ENCODE assay signal across 1 cellular context in genomic region chr19:51441410-51442390, GRCh38.
TF ChIP-seq lines count a peak whose summit lies in the region.

No MANE protein-coding gene starts in this region.

TF ChIP-seq in K562, 482 proteins besides CTCF, POLR2A, EP300 and RAD21 (continues in another document):
- TF ChIP-seq ZNF717 (CRISPR knock-in tag; IDR thresholded peaks at IDR 0.05) (no peak), CBFB (CRISPR knock-in tag; IDR thresholded peaks at IDR 0.05) (no peak; the same call in 1 of the 2 replicates), MEIS2 (IDR thresholded peaks at IDR 0.05; ENCODE audit: partially characterized antibody) (peak; percentile 69), ZNF253 (CRISPR knock-in tag; conservative IDR thresholded peaks at IDR 0.05) (no peak), MBD1 (CRISPR knock-in tag; IDR thresholded peaks at IDR 0.05) (no peak), SNIP1 (IDR thresholded peaks at IDR 0.05; ENCODE audit: low read depth) (no peak), MAFF (IDR thresholded peaks at IDR 0.05; ENCODE audit: low read length) (no peak), ZNF395 (CRISPR knock-in tag; IDR thresholded peaks at IDR 0.05) (0 out of 2 replicates have a peak, but pooled peaks have one; percentile 27), CREM (IDR thresholded peaks at IDR 0.05; ENCODE audit: low read depth) (peak; percentile 60), ZEB2 (IDR thresholded peaks at IDR 0.05) (peak; percentile 82), HSF4 (CRISPR knock-in tag; IDR thresholded peaks at IDR 0.05; ENCODE audit: borderline replicate concordance) (no peak), TBP (optimal IDR thresholded peaks at IDR 0.05; ENCODE audit: low read depth, low read length) (no peak), MAX (CRISPR knock-in tag; IDR thresholded peaks at IDR 0.05) (peak; percentile 58), KAT2B (IDR thresholded peaks at IDR 0.05; ENCODE audit: low read depth, low read length) (no peak), NR4A1 (CRISPR knock-in tag; IDR thresholded peaks at IDR 0.05) (no peak), NR4A1 (tag; IDR thresholded peaks at IDR 0.05) (0 out of 2 replicates have a peak, but pooled peaks have one; percentile 21), SIRT6 (IDR thresholded peaks at IDR 0.05; ENCODE audit: low read depth, low read length) (no peak), ETV1 (tag; conservative IDR thresholded peaks at IDR 0.05; ENCODE audit: low read depth) (peak; percentile 76), NFE2 (IDR thresholded peaks at IDR 0.05; ENCODE audit: low read depth) (peak; percentile 63), NFRKB (IDR thresholded peaks at IDR 0.05; ENCODE audit: low read depth) (peak; percentile 76; the same call in 1 of the 2 replicates), POLR3A (IDR thresholded peaks at IDR 0.05; ENCODE audit: borderline replicate concordance, extremely low read depth, insufficient read depth, insufficient read length) (no peak), PBX2 (CRISPR knock-in tag; IDR thresholded peaks at IDR 0.05; ENCODE audit: low read depth) (no peak), PBX2 (tag; conservative IDR thresholded peaks at IDR 0.05; ENCODE audit: low read depth) (peak; percentile 47; the same call in 1 of the 2 replicates), POLR2G (IDR thresholded peaks at IDR 0.05; ENCODE audit: low read depth, low read length) (no peak), L3MBTL2 (IDR thresholded peaks at IDR 0.05) (peak; percentile 68), MED1 (CRISPR knock-in tag; IDR thresholded peaks at IDR 0.05; ENCODE audit: borderline replicate concordance) (no peak), GATA2 (CRISPR knock-in tag; IDR thresholded peaks at IDR 0.05) (no peak), ZNF3 (CRISPR knock-in tag; IDR thresholded peaks at IDR 0.05) (no peak), RERE (CRISPR knock-in tag; IDR thresholded peaks at IDR 0.05; ENCODE audit: borderline replicate concordance) (no peak), RUNX1 (IDR thresholded peaks at IDR 0.05; ENCODE audit: low read depth) (no peak), CXXC5 (CRISPR knock-in tag; IDR thresholded peaks at IDR 0.05) (peak; percentile 52), ZNF263 (CRISPR knock-in tag; IDR thresholded peaks at IDR 0.05; ENCODE audit: borderline replicate concordance) (no peak), MYNN (IDR thresholded peaks at IDR 0.05) (no peak), MYNN (CRISPR knock-in tag; IDR thresholded peaks at IDR 0.05) (no peak), XRCC5 (IDR thresholded peaks at IDR 0.05; ENCODE audit: low read depth, low read length) (no peak), WHSC1 (IDR thresholded peaks at IDR 0.05; ENCODE audit: low read length) (no peak), ELF2 (CRISPR knock-in tag; IDR thresholded peaks at IDR 0.05) (no peak), PTTG1 (tag; IDR thresholded peaks at IDR 0.05; ENCODE audit: low read depth) (no peak), HNRNPL (IDR thresholded peaks at IDR 0.05; ENCODE audit: low read depth, low read length) (no peak), CREB3L1 (IDR thresholded peaks at IDR 0.05; ENCODE audit: borderline replicate concordance, low read depth) (0 out of 2 replicates have a peak, but pooled peaks have one; percentile 4), TRIM28 (IDR thresholded peaks at IDR 0.05) (0 out of 2 replicates have a peak, but pooled peaks have one; percentile 60), ZBTB49 (CRISPR knock-in tag; IDR thresholded peaks at IDR 0.05; ENCODE audit: borderline replicate concordance) (no peak), KLF13 (tag; IDR thresholded peaks at IDR 0.05; ENCODE audit: borderline replicate concordance, low read depth) (no peak), RBM14 (IDR thresholded peaks at IDR 0.05; ENCODE audit: borderline replicate concordance, insufficient read depth, low read depth, low read length) (no peak), ZNF785 (CRISPR knock-in tag; IDR thresholded peaks at IDR 0.05) (no peak), DACH1 (IDR thresholded peaks at IDR 0.05; ENCODE audit: partially characterized antibody) (peak; percentile 87), ZNF408 (CRISPR knock-in tag; IDR thresholded peaks at IDR 0.05; ENCODE audit: low read depth) (no peak), THRAP3 (IDR thresholded peaks at IDR 0.05; ENCODE audit: borderline replicate concordance) (no peak), ID3 (CRISPR knock-in tag; IDR thresholded peaks at IDR 0.05) (no peak), ID3 (tag; IDR thresholded peaks at IDR 0.05) (no peak), PTBP1 (IDR thresholded peaks at IDR 0.05; ENCODE audit: low read depth, low read length) (no peak), PKNOX1 (IDR thresholded peaks at IDR 0.05) (peak; percentile 70)
